In the genomic region with DNA sequence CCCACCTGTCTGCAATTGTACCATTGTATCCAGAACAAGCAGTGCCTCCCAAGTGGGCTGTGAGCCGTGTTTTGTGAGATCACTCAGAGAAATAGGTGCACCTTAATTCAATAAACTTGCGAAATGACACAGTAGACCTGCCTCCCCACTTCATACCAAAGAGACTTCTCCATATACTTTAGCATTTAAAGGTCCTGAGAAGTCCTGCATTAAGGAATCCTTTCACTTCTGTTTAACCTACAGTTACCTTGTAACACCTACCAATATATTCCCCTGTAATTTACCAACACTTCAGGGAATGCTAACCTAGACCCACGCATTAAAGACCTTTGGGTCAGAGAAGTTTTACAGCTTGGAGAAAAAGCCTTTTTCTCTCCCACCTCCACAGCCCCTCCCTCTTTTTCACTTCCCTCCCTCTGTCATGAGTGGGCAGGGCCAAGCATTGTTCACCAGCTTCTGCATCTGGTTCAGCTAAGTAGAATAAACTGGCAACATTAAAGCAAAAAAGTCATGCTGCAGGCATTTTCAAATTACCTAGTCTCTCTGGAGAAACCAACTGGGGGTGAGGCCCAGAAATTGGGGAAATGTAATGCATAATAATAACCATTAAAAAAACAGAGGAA, we compare ENCODE assay signal across 1 cellular context.
TF ChIP-seq lines count a peak whose summit lies in the region.

No MANE protein-coding gene starts in this region.

TF ChIP-seq in GM23338, 12 proteins besides CTCF, POLR2A, EP300 and RAD21 (continued from another document):
- TF ChIP-seq, protein P1, sequence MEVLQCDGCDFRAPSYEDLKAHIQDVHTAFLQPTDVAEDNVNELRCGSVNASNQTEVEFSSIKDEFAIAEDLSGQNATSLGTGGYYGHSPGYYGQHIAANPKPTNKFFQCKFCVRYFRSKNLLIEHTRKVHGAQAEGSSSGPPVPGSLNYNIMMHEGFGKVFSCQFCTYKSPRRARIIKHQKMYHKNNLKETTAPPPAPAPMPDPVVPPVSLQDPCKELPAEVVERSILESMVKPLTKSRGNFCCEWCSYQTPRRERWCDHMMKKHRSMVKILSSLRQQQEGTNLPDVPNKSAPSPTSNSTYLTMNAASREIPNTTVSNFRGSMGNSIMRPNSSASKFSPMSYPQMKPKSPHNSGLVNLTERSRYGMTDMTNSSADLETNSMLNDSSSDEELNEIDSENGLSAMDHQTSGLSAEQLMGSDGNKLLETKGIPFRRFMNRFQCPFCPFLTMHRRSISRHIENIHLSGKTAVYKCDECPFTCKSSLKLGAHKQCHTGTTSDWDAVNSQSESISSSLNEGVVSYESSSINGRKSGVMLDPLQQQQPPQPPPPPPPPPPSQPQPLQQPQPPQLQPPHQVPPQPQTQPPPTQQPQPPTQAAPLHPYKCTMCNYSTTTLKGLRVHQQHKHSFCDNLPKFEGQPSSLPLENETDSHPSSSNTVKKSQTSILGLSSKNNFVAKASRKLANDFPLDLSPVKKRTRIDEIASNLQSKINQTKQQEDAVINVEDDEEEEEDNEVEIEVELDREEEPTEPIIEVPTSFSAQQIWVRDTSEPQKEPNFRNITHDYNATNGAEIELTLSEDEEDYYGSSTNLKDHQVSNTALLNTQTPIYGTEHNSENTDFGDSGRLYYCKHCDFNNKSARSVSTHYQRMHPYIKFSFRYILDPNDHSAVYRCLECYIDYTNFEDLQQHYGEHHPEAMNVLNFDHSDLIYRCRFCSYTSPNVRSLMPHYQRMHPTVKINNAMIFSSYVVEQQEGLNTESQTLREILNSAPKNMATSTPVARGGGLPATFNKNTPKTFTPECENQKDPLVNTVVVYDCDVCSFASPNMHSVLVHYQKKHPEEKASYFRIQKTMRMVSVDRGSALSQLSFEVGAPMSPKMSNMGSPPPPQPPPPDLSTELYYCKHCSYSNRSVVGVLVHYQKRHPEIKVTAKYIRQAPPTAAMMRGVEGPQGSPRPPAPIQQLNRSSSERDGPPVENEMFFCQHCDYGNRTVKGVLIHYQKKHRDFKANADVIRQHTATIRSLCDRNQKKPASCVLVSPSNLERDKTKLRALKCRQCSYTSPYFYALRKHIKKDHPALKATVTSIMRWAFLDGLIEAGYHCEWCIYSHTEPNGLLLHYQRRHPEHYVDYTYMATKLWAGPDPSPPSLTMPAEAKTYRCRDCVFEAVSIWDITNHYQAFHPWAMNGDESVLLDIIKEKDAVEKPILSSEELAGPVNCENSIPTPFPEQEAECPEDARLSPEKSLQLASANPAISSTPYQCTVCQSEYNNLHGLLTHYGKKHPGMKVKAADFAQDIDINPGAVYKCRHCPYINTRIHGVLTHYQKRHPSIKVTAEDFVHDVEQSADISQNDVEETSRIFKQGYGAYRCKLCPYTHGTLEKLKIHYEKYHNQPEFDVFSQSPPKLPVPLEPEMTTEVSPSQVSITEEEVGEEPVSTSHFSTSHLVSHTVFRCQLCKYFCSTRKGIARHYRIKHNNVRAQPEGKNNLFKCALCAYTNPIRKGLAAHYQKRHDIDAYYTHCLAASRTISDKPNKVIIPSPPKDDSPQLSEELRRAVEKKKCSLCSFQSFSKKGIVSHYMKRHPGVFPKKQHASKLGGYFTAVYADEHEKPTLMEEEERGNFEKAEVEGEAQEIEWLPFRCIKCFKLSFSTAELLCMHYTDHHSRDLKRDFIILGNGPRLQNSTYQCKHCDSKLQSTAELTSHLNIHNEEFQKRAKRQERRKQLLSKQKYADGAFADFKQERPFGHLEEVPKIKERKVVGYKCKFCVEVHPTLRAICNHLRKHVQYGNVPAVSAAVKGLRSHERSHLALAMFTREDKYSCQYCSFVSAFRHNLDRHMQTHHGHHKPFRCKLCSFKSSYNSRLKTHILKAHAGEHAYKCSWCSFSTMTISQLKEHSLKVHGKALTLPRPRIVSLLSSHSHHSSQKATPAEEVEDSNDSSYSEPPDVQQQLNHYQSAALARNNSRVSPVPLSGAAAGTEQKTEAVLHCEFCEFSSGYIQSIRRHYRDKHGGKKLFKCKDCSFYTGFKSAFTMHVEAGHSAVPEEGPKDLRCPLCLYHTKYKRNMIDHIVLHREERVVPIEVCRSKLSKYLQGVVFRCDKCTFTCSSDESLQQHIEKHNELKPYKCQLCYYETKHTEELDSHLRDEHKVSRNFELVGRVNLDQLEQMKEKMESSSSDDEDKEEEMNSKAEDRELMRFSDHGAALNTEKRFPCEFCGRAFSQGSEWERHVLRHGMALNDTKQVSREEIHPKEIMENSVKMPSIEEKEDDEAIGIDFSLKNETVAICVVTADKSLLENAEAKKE (CRISPR knock-in tag; IDR thresholded peaks at IDR 0.05): no peak
- TF ChIP-seq ZNF331 (CRISPR knock-in tag; IDR thresholded peaks at IDR 0.05; ENCODE audit: low read depth) (no peak), NANOG (IDR thresholded peaks at IDR 0.05; ENCODE audit: borderline replicate concordance) (no peak), STAT1 (IDR thresholded peaks at IDR 0.05; ENCODE audit: unreplicated experiment) (no peak), EZH2phosphoT487 (IDR thresholded peaks at IDR 0.05; ENCODE audit: unreplicated experiment) (no peak), POLR2AphosphoS5 (IDR thresholded peaks at IDR 0.05; ENCODE audit: low read depth) (no peak), ZNF114 (CRISPR knock-in tag; IDR thresholded peaks at IDR 0.05) (no peak)
- TF ChIP-seq, protein P2, sequence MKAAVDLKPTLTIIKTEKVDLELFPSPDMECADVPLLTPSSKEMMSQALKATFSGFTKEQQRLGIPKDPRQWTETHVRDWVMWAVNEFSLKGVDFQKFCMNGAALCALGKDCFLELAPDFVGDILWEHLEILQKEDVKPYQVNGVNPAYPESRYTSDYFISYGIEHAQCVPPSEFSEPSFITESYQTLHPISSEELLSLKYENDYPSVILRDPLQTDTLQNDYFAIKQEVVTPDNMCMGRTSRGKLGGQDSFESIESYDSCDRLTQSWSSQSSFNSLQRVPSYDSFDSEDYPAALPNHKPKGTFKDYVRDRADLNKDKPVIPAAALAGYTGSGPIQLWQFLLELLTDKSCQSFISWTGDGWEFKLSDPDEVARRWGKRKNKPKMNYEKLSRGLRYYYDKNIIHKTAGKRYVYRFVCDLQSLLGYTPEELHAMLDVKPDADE (IDR thresholded peaks at IDR 0.05): no peak
- TF ChIP-seq, protein P3, sequence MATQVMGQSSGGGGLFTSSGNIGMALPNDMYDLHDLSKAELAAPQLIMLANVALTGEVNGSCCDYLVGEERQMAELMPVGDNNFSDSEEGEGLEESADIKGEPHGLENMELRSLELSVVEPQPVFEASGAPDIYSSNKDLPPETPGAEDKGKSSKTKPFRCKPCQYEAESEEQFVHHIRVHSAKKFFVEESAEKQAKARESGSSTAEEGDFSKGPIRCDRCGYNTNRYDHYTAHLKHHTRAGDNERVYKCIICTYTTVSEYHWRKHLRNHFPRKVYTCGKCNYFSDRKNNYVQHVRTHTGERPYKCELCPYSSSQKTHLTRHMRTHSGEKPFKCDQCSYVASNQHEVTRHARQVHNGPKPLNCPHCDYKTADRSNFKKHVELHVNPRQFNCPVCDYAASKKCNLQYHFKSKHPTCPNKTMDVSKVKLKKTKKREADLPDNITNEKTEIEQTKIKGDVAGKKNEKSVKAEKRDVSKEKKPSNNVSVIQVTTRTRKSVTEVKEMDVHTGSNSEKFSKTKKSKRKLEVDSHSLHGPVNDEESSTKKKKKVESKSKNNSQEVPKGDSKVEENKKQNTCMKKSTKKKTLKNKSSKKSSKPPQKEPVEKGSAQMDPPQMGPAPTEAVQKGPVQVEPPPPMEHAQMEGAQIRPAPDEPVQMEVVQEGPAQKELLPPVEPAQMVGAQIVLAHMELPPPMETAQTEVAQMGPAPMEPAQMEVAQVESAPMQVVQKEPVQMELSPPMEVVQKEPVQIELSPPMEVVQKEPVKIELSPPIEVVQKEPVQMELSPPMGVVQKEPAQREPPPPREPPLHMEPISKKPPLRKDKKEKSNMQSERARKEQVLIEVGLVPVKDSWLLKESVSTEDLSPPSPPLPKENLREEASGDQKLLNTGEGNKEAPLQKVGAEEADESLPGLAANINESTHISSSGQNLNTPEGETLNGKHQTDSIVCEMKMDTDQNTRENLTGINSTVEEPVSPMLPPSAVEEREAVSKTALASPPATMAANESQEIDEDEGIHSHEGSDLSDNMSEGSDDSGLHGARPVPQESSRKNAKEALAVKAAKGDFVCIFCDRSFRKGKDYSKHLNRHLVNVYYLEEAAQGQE (IDR thresholded peaks at IDR 0.05; ENCODE audit: unreplicated experiment): no peak
